In genomic region chr19:43784981-43785808, GRCh38 we compare ENCODE assay signal across 1 cellular context.
TF ChIP-seq lines count a peak whose summit lies in the region.

No MANE protein-coding gene starts in this region.

TF ChIP-seq in K562, 482 proteins besides CTCF, POLR2A, EP300 and RAD21 (continued from another document and continues in another):
- TF ChIP-seq RBM39 (optimal IDR thresholded peaks at IDR 0.05; ENCODE audit: low read depth, low read length) = peak; percentile 76
- no peak for TF ChIP-seq PCBP1 (IDR thresholded peaks at IDR 0.05; ENCODE audit: low read depth, low read length, poor library complexity, severe bottlenecking)
- no peak for TF ChIP-seq ZBTB5 (IDR thresholded peaks at IDR 0.05)
- TF ChIP-seq ETV1 (tag; conservative IDR thresholded peaks at IDR 0.05; ENCODE audit: low read depth) = peak; percentile 64; the same call in 1 of the 2 replicates
- no peak for TF ChIP-seq ETS2 (tag; IDR thresholded peaks at IDR 0.05; ENCODE audit: borderline replicate concordance, poor library complexity, severe bottlenecking)
- 0 out of 2 replicates have a peak, but pooled peaks have one; percentile 37 for TF ChIP-seq POLR2G (IDR thresholded peaks at IDR 0.05; ENCODE audit: low read depth, low read length)
- TF ChIP-seq PCBP2 (IDR thresholded peaks at IDR 0.05; ENCODE audit: low read depth, low read length, poor library complexity, severe bottlenecking) = no peak
- TF ChIP-seq FOXM1 (IDR thresholded peaks at IDR 0.05; ENCODE audit: low read depth) = no peak
- no peak for TF ChIP-seq FOXM1 (CRISPR knock-in tag; IDR thresholded peaks at IDR 0.05; ENCODE audit: low read depth)
- no peak for TF ChIP-seq GTF2B (IDR thresholded peaks at IDR 0.05; ENCODE audit: extremely low read depth, insufficient read length)
- no peak for TF ChIP-seq USF1 (CRISPR knock-in tag; IDR thresholded peaks at IDR 0.05)
- no peak for TF ChIP-seq TFAM (CRISPR knock-in tag; conservative IDR thresholded peaks at IDR 0.05)
- TF ChIP-seq HMGN3 (IDR thresholded peaks at IDR 0.05; ENCODE audit: borderline replicate concordance, extremely low read depth, insufficient read length, low read depth, low read length) = no peak
- TF ChIP-seq PATZ1 (CRISPR knock-in tag; IDR thresholded peaks at IDR 0.05; ENCODE audit: borderline replicate concordance) = no peak
- no peak for TF ChIP-seq SAP30 (IDR thresholded peaks at IDR 0.05; ENCODE audit: borderline replicate concordance, insufficient read depth, low read depth, low read length, poor library complexity, severe bottlenecking)
- no peak for TF ChIP-seq CSDE1 (IDR thresholded peaks at IDR 0.05)
- no peak for TF ChIP-seq ZNF668 (CRISPR knock-in tag; IDR thresholded peaks at IDR 0.05)
- TF ChIP-seq ETS1 (conservative IDR thresholded peaks at IDR 0.05; ENCODE audit: control insufficient read depth, low read depth, low read length) = no peak
- TF ChIP-seq EHMT2 (IDR thresholded peaks at IDR 0.05) = no peak
- no peak; the same call in 1 of the 2 replicates for TF ChIP-seq ZNF766 (CRISPR knock-in tag; conservative IDR thresholded peaks at IDR 0.05)
- TF ChIP-seq ZNF436 (CRISPR knock-in tag; IDR thresholded peaks at IDR 0.05) = no peak
- no peak for TF ChIP-seq POU5F1 (IDR thresholded peaks at IDR 0.05; ENCODE audit: borderline replicate concordance, low read depth, low read length, partially characterized antibody)
- TF ChIP-seq PHF20 (IDR thresholded peaks at IDR 0.05; ENCODE audit: partially characterized antibody) = no peak
- TF ChIP-seq ZNF696 (CRISPR knock-in tag; conservative IDR thresholded peaks at IDR 0.05) = no peak
- no peak for TF ChIP-seq ZBTB43 (CRISPR knock-in tag; IDR thresholded peaks at IDR 0.05)
- TF ChIP-seq CBFB (CRISPR knock-in tag; IDR thresholded peaks at IDR 0.05) = no peak
- no peak for TF ChIP-seq ESRRB (CRISPR knock-in tag; IDR thresholded peaks at IDR 0.05; ENCODE audit: borderline replicate concordance)
- TF ChIP-seq CC2D1A (IDR thresholded peaks at IDR 0.05) = peak; percentile 75; the same call in 1 of the 2 replicates
- no peak for TF ChIP-seq ZNF224 (CRISPR knock-in tag; IDR thresholded peaks at IDR 0.05)
- no peak for TF ChIP-seq POLR2B (IDR thresholded peaks at IDR 0.05; ENCODE audit: low read depth, partially characterized antibody)
- TF ChIP-seq SMARCE1 (IDR thresholded peaks at IDR 0.05) = no peak
- no peak for TF ChIP-seq HES1 (IDR thresholded peaks at IDR 0.05; ENCODE audit: low read depth)
- TF ChIP-seq TBL1XR1 (IDR thresholded peaks at IDR 0.05; ENCODE audit: low read length in 2 of 2) = no peak; a peak in 1 of 4 replicates
- no peak for TF ChIP-seq CCAR2 (IDR thresholded peaks at IDR 0.05; ENCODE audit: low read depth, low read length)
- peak; percentile 92 for TF ChIP-seq SMC3 (conservative IDR thresholded peaks at IDR 0.05; ENCODE audit: insufficient read depth, low read depth, low read length)
- TF ChIP-seq BHLHE40 (IDR thresholded peaks at IDR 0.05; ENCODE audit: low read length) = 0 out of 2 replicates have a peak, but pooled peaks have one; percentile 17
- TF ChIP-seq ZNF146 (CRISPR knock-in tag; IDR thresholded peaks at IDR 0.05; ENCODE audit: unreplicated experiment) = no peak
- no peak for TF ChIP-seq FIP1L1 (IDR thresholded peaks at IDR 0.05; ENCODE audit: low read depth, low read length, poor library complexity, severe bottlenecking)
- peak; percentile 75 for TF ChIP-seq KLF16 (IDR thresholded peaks at IDR 0.05)
- no peak for TF ChIP-seq ZNF830 (CRISPR knock-in tag; IDR thresholded peaks at IDR 0.05)
- TF ChIP-seq NUFIP1 (IDR thresholded peaks at IDR 0.05; ENCODE audit: partially characterized antibody) = peak; percentile 61
- TF ChIP-seq MAZ (CRISPR knock-in tag; conservative IDR thresholded peaks at IDR 0.05 in 1 of 2, IDR thresholded peaks at IDR 0.05 in 1 of 2) = peak in 1 of 2 experiments; percentile 52; a peak in 1 of 4 replicates
- no peak for TF ChIP-seq ZNF124 (CRISPR knock-in tag; IDR thresholded peaks at IDR 0.05)
- TF ChIP-seq STAG1 (CRISPR knock-in tag; IDR thresholded peaks at IDR 0.05; ENCODE audit: borderline replicate concordance) = peak; percentile 57; the same call in 1 of the 2 replicates
- no peak for TF ChIP-seq JUNB (CRISPR knock-in tag; conservative IDR thresholded peaks at IDR 0.05)
- no peak for TF ChIP-seq TCF3 (CRISPR knock-in tag; IDR thresholded peaks at IDR 0.05)
- TF ChIP-seq PURB (CRISPR knock-in tag; IDR thresholded peaks at IDR 0.05; ENCODE audit: low read depth) = no peak
- peak; percentile 8 to 37; a peak in 1 of 4 replicates for TF ChIP-seq MLLT1 (IDR thresholded peaks at IDR 0.05)
- TF ChIP-seq TCF15 (CRISPR knock-in tag; IDR thresholded peaks at IDR 0.05) = no peak
- TF ChIP-seq ZBTB12 (CRISPR knock-in tag; IDR thresholded peaks at IDR 0.05) = no peak
- peak; percentile 62; the same call in 1 of the 2 replicates for TF ChIP-seq PHF21A (IDR thresholded peaks at IDR 0.05; ENCODE audit: borderline replicate concordance, low read depth)
- TF ChIP-seq GABPB1 (CRISPR knock-in tag; IDR thresholded peaks at IDR 0.05) = peak; percentile 36; the same call in 1 of the 2 replicates
- no peak for TF ChIP-seq ELF1 (tag; IDR thresholded peaks at IDR 0.05)
- no peak for TF ChIP-seq POLR3G (IDR thresholded peaks at IDR 0.05; ENCODE audit: extremely low read depth, insufficient read length, insufficient replicate concordance)
- TF ChIP-seq MLX (CRISPR knock-in tag; conservative IDR thresholded peaks at IDR 0.05) = no peak
- TF ChIP-seq E4F1 (CRISPR knock-in tag; IDR thresholded peaks at IDR 0.05; ENCODE audit: borderline replicate concordance) = no peak
- no peak for TF ChIP-seq CAMTA2 (CRISPR knock-in tag; conservative IDR thresholded peaks at IDR 0.05)
